In the genomic region with DNA sequence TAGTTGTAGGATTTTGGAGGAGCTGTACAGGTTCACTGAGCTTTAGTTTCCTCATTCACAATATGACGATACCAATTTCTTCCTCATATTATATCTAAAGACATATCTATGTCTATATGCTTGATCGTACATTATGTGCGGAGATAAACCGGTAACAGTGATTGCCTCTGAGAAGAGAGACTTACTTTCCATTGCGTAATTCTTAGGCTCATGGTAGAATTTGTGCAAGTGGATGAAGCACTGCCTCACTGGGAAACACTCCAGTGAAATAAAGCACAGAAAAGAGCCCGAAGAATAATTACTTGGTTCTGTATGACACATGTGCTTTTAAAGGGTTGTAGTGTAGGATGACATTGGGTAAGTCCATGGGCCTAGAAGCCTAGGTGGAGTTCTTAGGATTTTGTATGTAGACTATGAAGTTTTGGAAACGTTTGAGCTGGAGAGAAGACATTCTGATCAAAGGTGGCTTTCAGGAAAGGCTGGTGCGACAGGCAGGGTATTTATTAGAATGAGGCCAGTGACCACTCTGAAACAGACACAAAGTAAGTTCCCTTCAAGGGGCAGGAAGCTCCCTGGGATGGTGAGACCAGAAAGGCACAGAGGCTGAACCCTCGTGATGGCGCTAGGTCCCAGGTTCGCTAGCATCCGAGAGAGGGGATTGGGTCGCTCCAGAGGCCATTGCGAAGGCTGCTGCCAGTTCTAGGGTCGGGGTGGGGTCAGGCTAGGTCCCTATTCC, we compare ENCODE assay signal across 8 cellular contexts. TPM values are rescaled to one million over a fixed set of nuclear protein-coding genes. Genes with fewer than 3 reads are reported as not detected.
DNase-seq lines count a peak whose midpoint lies in the region; ATAC-seq and TF ChIP-seq lines count a peak whose summit lies in the region.

No MANE protein-coding gene starts in this region.

- peaks cover 6% of the 10 kb centered on the region for H3K36me3 Mint-ChIP-seq in activated naive CD4-positive, alpha-beta T cell treated with anti-CD3 and anti-CD28 coated beads, Interleukin-2, amount 10 ng/mL, durations not matched to agents 7 days and 5 days
- H3K36me3 Mint-ChIP-seq in T-helper 17 cell (ENCODE audit: low read depth), result no peaks in the 10 kb centered on the region
- H3K36me3 Mint-ChIP-seq in glutamatergic neuron (ENCODE audit: unreplicated experiment), result no peaks in the 10 kb centered on the region

- no peaks in the 10 kb centered on the region for H3K27me3 Mint-ChIP-seq in activated naive CD4-positive, alpha-beta T cell treated with anti-CD3 and anti-CD28 coated beads, Interleukin-2, amount 10 ng/mL, durations not matched to agents 7 days and 5 days
- H3K27me3 Mint-ChIP-seq in T-helper 17 cell (no peaks in the 10 kb centered on the region), glutamatergic neuron (ENCODE audit: unreplicated experiment) (peaks cover 3% of the 10 kb centered on the region)

- no peak for TF ChIP-seq CTCF in glutamatergic neuron (IDR thresholded peaks at IDR 0.05; ENCODE audit: partially characterized antibody, unreplicated experiment)

- intact Hi-C loops in posterior vena cava (cut with DNase I), result no loop called here

- no peak for DNase-seq in activated naive CD4-positive, alpha-beta T cell treated with anti-CD3 and anti-CD28 coated beads, Interleukin-2, amount 10 ng/mL, durations not matched to agents 7 days and 5 days
- no peak for DNase-seq in activated naive CD4-positive, alpha-beta T cell treated with anti-CD3 and anti-CD28 coated beads, Interleukin-2, amount 50 U/mL, for 16 hours
- DNase-seq in T-helper 17 cell, result no peak
- no peak for DNase-seq in glutamatergic neuron
- DNase-seq in putamen (ENCODE audit: low spot score), result peak; percentile 0
- DNase-seq in posterior vena cava (ENCODE audit: low spot score), result no peak
- no peak for DNase-seq in NCI-H187 treated with DMSO at 0.1 percent for 48 hours (lab: John Stamatoyannopoulos, UW)

- H3K9me3 ChIP-seq in T-helper 17 cell (ENCODE audit: control insufficient read depth, low read length, poor library complexity, severe bottlenecking), result no peaks in the 10 kb centered on the region

- CTCF ChIA-PET in activated naive CD4-positive, alpha-beta T cell treated with anti-CD3 and anti-CD28 coated beads, Interleukin-2, amount 10 ng/mL, durations not matched to agents 7 days and 5 days (lab: Charles Lee), result interaction anchor here (1.0 to 1.7 kb wide), 3 partner anchors 26 to 67 kb away, joined by 3 to 5 read pairs (median 4); partner anchors contain the start of gene RAB39B

- peak; percentile 33 for ATAC-seq in HG02973 (IDR thresholded peaks at IDR 0.05; ENCODE audit: unreplicated experiment)
- peak; percentile 38 for ATAC-seq in T-helper 17 cell

- peak overlapping the region; percentile 92 for H3K27ac Mint-ChIP-seq in activated naive CD4-positive, alpha-beta T cell treated with anti-CD3 and anti-CD28 coated beads, Interleukin-2, amount 10 ng/mL, durations not matched to agents 7 days and 5 days
- H3K27ac Mint-ChIP-seq in T-helper 17 cell, result peak overlapping the region; percentile 86
- peak overlapping the region; percentile 73 for H3K27ac Mint-ChIP-seq in glutamatergic neuron (ENCODE audit: unreplicated experiment)

- peaks cover 22% of the 10 kb centered on the region for H3K4me1 Mint-ChIP-seq in activated naive CD4-positive, alpha-beta T cell treated with anti-CD3 and anti-CD28 coated beads, Interleukin-2, amount 10 ng/mL, durations not matched to agents 7 days and 5 days
- H3K4me1 Mint-ChIP-seq in T-helper 17 cell, result peaks cover 16% of the 10 kb centered on the region
- peaks cover 7% of the 10 kb centered on the region for H3K4me1 Mint-ChIP-seq in glutamatergic neuron (ENCODE audit: low read depth, unreplicated experiment)

- peak overlapping the region; percentile 90 for H3K4me3 Mint-ChIP-seq in activated naive CD4-positive, alpha-beta T cell treated with anti-CD3 and anti-CD28 coated beads, Interleukin-2, amount 10 ng/mL, durations not matched to agents 7 days and 5 days
- peak overlapping the region; percentile 95 for H3K4me3 Mint-ChIP-seq in T-helper 17 cell
- H3K4me3 Mint-ChIP-seq in glutamatergic neuron (ENCODE audit: unreplicated experiment), result peak overlapping the region; percentile 86

- H3K9me3 Mint-ChIP-seq in activated naive CD4-positive, alpha-beta T cell treated with anti-CD3 and anti-CD28 coated beads, Interleukin-2, amount 10 ng/mL, durations not matched to agents 7 days and 5 days, result no peaks in the 10 kb centered on the region
- H3K9me3 Mint-ChIP-seq in glutamatergic neuron (ENCODE audit: unreplicated experiment), result no peaks in the 10 kb centered on the region

RNA-seq across cellular contexts. Expression of gene VBP1, which starts 0.6 kb away (rescaled TPM):
- 10 to 100 TPM; 18.9 to 21.0 TPM for total RNA-seq in T-helper 17 cell
- total RNA-seq in glutamatergic neuron (ENCODE audit: unreplicated experiment), result 64.4 TPM
- total RNA-seq in posterior vena cava, result 10 to 100 TPM; 32.0 to 39.9 TPM

RNA-seq across cellular contexts. Expression of gene RAB39B, which starts 48.7 kb away (rescaled TPM):
- total RNA-seq in T-helper 17 cell (1 to 10 TPM; 6.5 to 7.1 TPM), glutamatergic neuron (ENCODE audit: unreplicated experiment) (20.9 TPM), posterior vena cava (under 1 TPM; 0.19 TPM)

Comparison
In these comparisons a context has a peak if more than half of its experiments do, and no peak if none do; other contexts are left out.
1. RNA of gene RAB39B, which starts 48.7 kb away (total RNA-seq): 20.9 TPM in glutamatergic neuron (single experiment) and 6.5 to 7.1 TPM in T-helper 17 cell; 0.19 TPM in posterior vena cava; every median in the first group is over 4 times any median in the second.
2. Peak in every context shown above with its lines, with median percentiles within 50 percentile points of each other: H3K27ac Mint-ChIP-seq and H3K4me3 Mint-ChIP-seq.